In the genomic region with DNA sequence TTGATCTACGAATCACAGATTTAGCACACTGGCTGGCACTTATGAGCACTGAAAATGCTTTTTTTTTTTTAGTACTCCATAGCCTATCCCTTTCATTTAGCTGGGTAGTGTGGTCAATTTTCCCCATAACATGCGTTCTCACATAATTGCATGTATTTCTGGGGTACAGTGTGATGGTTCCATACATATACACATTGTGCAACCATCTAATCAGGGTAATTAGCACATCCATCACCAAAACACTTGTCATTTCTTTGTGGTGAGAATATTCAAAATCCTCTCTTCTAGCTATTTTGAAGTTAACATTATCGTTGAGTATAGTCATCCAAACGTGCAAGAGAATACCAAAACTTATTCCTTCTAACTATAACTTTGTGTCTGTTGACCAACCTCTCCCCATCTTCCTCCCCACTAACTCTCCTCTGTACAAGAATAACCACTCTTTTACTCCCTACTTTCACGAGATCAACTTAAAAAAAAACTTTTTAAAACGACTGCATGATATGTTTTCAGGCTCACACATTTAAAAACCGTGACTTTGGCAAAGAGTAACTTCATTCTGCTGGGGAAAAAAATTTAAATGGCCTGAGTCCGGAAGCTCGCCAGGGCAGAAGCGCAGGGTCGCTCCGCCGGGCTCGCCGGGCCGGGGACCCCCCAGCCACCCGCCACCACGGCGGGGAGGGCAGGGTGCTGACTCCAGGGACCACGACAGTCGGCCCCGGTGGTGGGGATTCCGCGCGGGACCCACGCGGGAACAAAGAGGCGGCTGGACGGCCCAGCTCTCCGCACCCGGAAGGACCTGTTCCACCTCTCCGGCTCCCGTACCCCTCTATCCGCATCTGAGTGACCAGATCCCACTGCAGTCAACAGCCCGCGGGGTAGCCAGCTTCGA, we compare ENCODE assay signal across 7 cellular contexts.
DNase-seq lines count a peak whose midpoint lies in the region; ATAC-seq and TF ChIP-seq lines count a peak whose summit lies in the region.

No MANE protein-coding gene starts in this region.

- H3K9ac ChIP-seq in rectal smooth muscle tissue (ENCODE audit: low read length): peak overlapping the region; percentile 93

- DNase-seq in T-helper 22 cell (ENCODE audit: low read depth) (peak; percentile 6), foreskin fibroblast (peak in 1 of 2 donors; percentile 15), NCI-H510A (lab: John Stamatoyannopoulos, UW) (no peak), middle frontal gyrus (ENCODE audit: extremely low spot score, low spot score) (no peak)

- no peaks in the 10 kb centered on the region for H3K4me1 ChIP-seq in rectal smooth muscle tissue (ENCODE audit: control insufficient read depth, insufficient read depth, low read length)

- peak overlapping the region; percentile 77 to 83 for H3K4me3 ChIP-seq in foreskin fibroblast (ENCODE audit: low read depth in 1 of 2, low read length in 2 of 2)
- peak overlapping the region; percentile 79 for H3K4me3 ChIP-seq in rectal smooth muscle tissue (ENCODE audit: low read length)

- no peaks in the 10 kb centered on the region for H3K27me3 ChIP-seq in rectal smooth muscle tissue (ENCODE audit: control insufficient read depth, insufficient read depth, low read length)

- peak overlapping the region; percentile 94 for H3K27ac ChIP-seq in rectal smooth muscle tissue (ENCODE audit: low read depth, low read length)

- no peak for TF ChIP-seq CTCF in foreskin fibroblast (IDR thresholded peaks at IDR 0.05; ENCODE audit: low read depth, low read length)

- H3K36me3 ChIP-seq in rectal smooth muscle tissue (ENCODE audit: control insufficient read depth, insufficient read depth, low read length): no peaks in the 10 kb centered on the region

- ATAC-seq in GM18907 (IDR thresholded peaks at IDR 0.05; ENCODE audit: unreplicated experiment): peak; percentile 4
- ATAC-seq in HG02938 (IDR thresholded peaks at IDR 0.05; ENCODE audit: unreplicated experiment): peak; percentile 0
